17 cellular contexts compared by ENCODE assay signal in the genomic region with DNA sequence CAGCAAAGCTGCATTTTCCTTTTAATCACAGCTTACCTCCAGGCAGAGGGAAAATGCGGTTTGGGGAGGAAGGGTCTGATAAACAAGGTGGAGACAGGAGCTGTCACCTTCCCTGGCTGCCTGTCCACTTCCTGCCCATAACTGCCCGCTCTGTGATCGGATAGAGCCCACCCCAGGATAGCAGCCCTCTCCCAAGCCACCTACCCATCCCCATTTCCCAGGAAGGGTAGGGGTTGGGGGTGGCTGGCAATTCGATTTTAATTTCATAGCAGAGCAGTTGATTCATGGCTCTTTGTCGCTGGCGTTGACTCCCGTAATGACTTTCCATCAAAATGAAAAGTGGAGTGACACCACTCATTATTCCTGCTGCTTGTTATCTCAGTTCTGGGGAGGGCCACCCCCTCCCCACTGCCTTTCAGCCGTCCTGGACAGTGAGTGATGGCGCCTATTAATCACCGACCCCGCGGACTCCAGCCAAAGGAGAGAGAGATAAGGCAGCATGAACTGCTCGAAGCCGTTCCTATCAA. TPM values are rescaled to one million over a fixed set of nuclear protein-coding genes. Genes with fewer than 3 reads are reported as not detected.
DNase-seq lines count a peak whose midpoint lies in the region; ATAC-seq and TF ChIP-seq lines count a peak whose summit lies in the region.
"Had no signal": no experiment of that assay in that cellular context is flagged by ENCODE, and none has a peak within 500 bp of the region (broad histone marks: within the 10 kb centered on the region; RNA-seq: fewer than 3 reads in every experiment).

No MANE protein-coding gene starts in this region.

- H3K27me3 Mint-ChIP-seq in activated naive CD8-positive, alpha-beta T cell treated with anti-CD3 and anti-CD28 coated beads, Interleukin-2, amount 50 U/mL, for 24 hours, result no peaks in the 10 kb centered on the region
- no peaks in the 10 kb centered on the region for H3K27me3 Mint-ChIP-seq in activated naive CD8-positive, alpha-beta T cell treated with anti-CD3 and anti-CD28 coated beads for 36 hours
- H3K27me3 Mint-ChIP-seq in effector memory CD8-positive, alpha-beta T cell, result no peaks in the 10 kb centered on the region
- no peaks in the 10 kb centered on the region for H3K27me3 Mint-ChIP-seq in stimulated activated memory B cell treated with anti-CD40 and anti-IgM and Interleukin-4, amounts not matched to agents 10 μg/mL and 1 μg/mL and 100 μg/mL, for 72 hours

- H3K36me3 Mint-ChIP-seq in activated naive CD8-positive, alpha-beta T cell treated with anti-CD3 and anti-CD28 coated beads, Interleukin-2, amount 50 U/mL, for 24 hours (ENCODE audit: low read depth), result peaks cover 27% of the 10 kb centered on the region
- peaks cover 14% of the 10 kb centered on the region for H3K36me3 Mint-ChIP-seq in activated naive CD8-positive, alpha-beta T cell treated with anti-CD3 and anti-CD28 coated beads for 36 hours
- H3K36me3 Mint-ChIP-seq in effector memory CD8-positive, alpha-beta T cell (ENCODE audit: insufficient read depth), result peaks cover 29% of the 10 kb centered on the region
- peaks cover 68% of the 10 kb centered on the region for H3K36me3 Mint-ChIP-seq in stimulated activated memory B cell treated with anti-CD40 and anti-IgM and Interleukin-4, amounts not matched to agents 10 μg/mL and 1 μg/mL and 100 μg/mL, for 72 hours

- peaks cover 2% of the 10 kb centered on the region for H3K4me1 Mint-ChIP-seq in activated naive CD8-positive, alpha-beta T cell treated with anti-CD3 and anti-CD28 coated beads, Interleukin-2, amount 50 U/mL, for 24 hours
- peaks cover 6% of the 10 kb centered on the region for H3K4me1 Mint-ChIP-seq in activated naive CD8-positive, alpha-beta T cell treated with anti-CD3 and anti-CD28 coated beads for 36 hours
- peaks cover 12 to 22% of the 10 kb centered on the region in 2 donors for H3K4me1 Mint-ChIP-seq in effector memory CD8-positive, alpha-beta T cell (ENCODE audit: low read depth in 2 of 2)
- H3K4me1 Mint-ChIP-seq in stimulated activated memory B cell treated with anti-CD40 and anti-IgM and Interleukin-4, amounts not matched to agents 10 μg/mL and 1 μg/mL and 100 μg/mL, for 72 hours, result peaks cover 6% of the 10 kb centered on the region

- no peak for ATAC-seq in activated naive CD8-positive, alpha-beta T cell treated with anti-CD3 and anti-CD28 coated beads, Interleukin-2, amount 50 U/mL, for 24 hours
- ATAC-seq in effector memory CD8-positive, alpha-beta T cell (replicated peaks), result no peak
- no peak for ATAC-seq in stimulated activated memory B cell treated with anti-CD40 and anti-IgM and Interleukin-4, amounts not matched to agents 10 μg/mL and 1 μg/mL and 100 μg/mL, for 72 hours
- no peak for ATAC-seq in GM21515 (IDR thresholded peaks at IDR 0.05; ENCODE audit: unreplicated experiment)
- ATAC-seq: GM23338, Panc1 had no signal

- peak overlapping the region; percentile 2; the same call in 1 of the 2 replicates for H3K27ac ChIP-seq in RWPE1

- no peak overlapping the region for H3K4me3 Mint-ChIP-seq in activated naive CD8-positive, alpha-beta T cell treated with anti-CD3 and anti-CD28 coated beads, Interleukin-2, amount 50 U/mL, for 24 hours
- H3K4me3 Mint-ChIP-seq in activated naive CD8-positive, alpha-beta T cell treated with anti-CD3 and anti-CD28 coated beads for 36 hours, result no peak overlapping the region
- peak overlapping the region; percentile 18 to 53 for H3K4me3 Mint-ChIP-seq in effector memory CD8-positive, alpha-beta T cell
- no peak overlapping the region for H3K4me3 Mint-ChIP-seq in stimulated activated memory B cell treated with anti-CD40 and anti-IgM and Interleukin-4, amounts not matched to agents 10 μg/mL and 1 μg/mL and 100 μg/mL, for 72 hours
- H3K4me3 Mint-ChIP-seq: GM23338, HFFc6 had no signal

- CTCF ChIA-PET in RWPE1 (lab: Yijun Ruan, JAX), result interaction anchor here (0.7 to 1.0 kb wide), 3 partner anchors 20 to 98 kb away, joined by 3 read pairs; no protein-coding TSS in a partner anchor

- POLR2A ChIA-PET in RWPE1 (lab: Yijun Ruan, JAX; ENCODE audit: low non-redundant PET), result no interaction called here

- no peaks in the 10 kb centered on the region for H3K9me3 Mint-ChIP-seq in activated naive CD8-positive, alpha-beta T cell treated with anti-CD3 and anti-CD28 coated beads, Interleukin-2, amount 50 U/mL, for 24 hours
- no peaks in the 10 kb centered on the region for H3K9me3 Mint-ChIP-seq in activated naive CD8-positive, alpha-beta T cell treated with anti-CD3 and anti-CD28 coated beads for 36 hours
- H3K9me3 Mint-ChIP-seq in effector memory CD8-positive, alpha-beta T cell, result no peaks in the 10 kb centered on the region
- no peaks in the 10 kb centered on the region for H3K9me3 Mint-ChIP-seq in stimulated activated memory B cell treated with anti-CD40 and anti-IgM and Interleukin-4, amounts not matched to agents 10 μg/mL and 1 μg/mL and 100 μg/mL, for 72 hours
- H3K9me3 Mint-ChIP-seq: GM23338, HFFc6 had no signal

- H3K27ac Mint-ChIP-seq in activated naive CD8-positive, alpha-beta T cell treated with anti-CD3 and anti-CD28 coated beads, Interleukin-2, amount 50 U/mL, for 24 hours, result peak overlapping the region; percentile 16
- no peak overlapping the region for H3K27ac Mint-ChIP-seq in activated naive CD8-positive, alpha-beta T cell treated with anti-CD3 and anti-CD28 coated beads for 36 hours
- H3K27ac Mint-ChIP-seq in effector memory CD8-positive, alpha-beta T cell, result peak overlapping the region; percentile 32 to 52
- H3K27ac Mint-ChIP-seq in stimulated activated memory B cell treated with anti-CD40 and anti-IgM and Interleukin-4, amounts not matched to agents 10 μg/mL and 1 μg/mL and 100 μg/mL, for 72 hours, result peak overlapping the region; percentile 27
- H3K27ac Mint-ChIP-seq: GM23338, HFFc6 had no signal

- DNase-seq in activated naive CD8-positive, alpha-beta T cell treated with anti-CD3 and anti-CD28 coated beads, Interleukin-2, amount 50 U/mL, for 24 hours, result no peak
- DNase-seq in activated naive CD8-positive, alpha-beta T cell treated with anti-CD3 and anti-CD28 coated beads for 36 hours, result no peak
- DNase-seq in RWPE1 (ENCODE audit: low spot score) (no peak), HK-2 (ENCODE audit: unreplicated experiment) (no peak), mesenteric fat pad (ENCODE audit: low spot score) (no peak)
- DNase-seq in effector memory CD8-positive, alpha-beta T cell, result no peak
- DNase-seq: HFFc6, IMR-90, NCI-H1694, NCI-H774, Right ventricle myocardium superior had no signal

- no peak for TF ChIP-seq CTCF in RWPE1 (conservative IDR thresholded peaks at IDR 0.05; ENCODE audit: low read depth)

RNA-seq across cellular contexts. Expression of a gene that starts 11.2 kb away (rescaled TPM):
- total RNA-seq in activated naive CD8-positive, alpha-beta T cell treated with anti-CD3 and anti-CD28 coated beads for 36 hours, result 100 to 1,000 TPM; 163 to 168 TPM
- total RNA-seq in mesenteric fat pad, result 105 TPM

RNA-seq across cellular contexts. Expression of a gene that starts 24.5 kb away (rescaled TPM):
- total RNA-seq in activated naive CD8-positive, alpha-beta T cell treated with anti-CD3 and anti-CD28 coated beads for 36 hours, result not detected
- total RNA-seq in mesenteric fat pad, result not detected
- total RNA-seq: A172, GM23338, HFFc6, IMR-90, NCI-H460, Right ventricle myocardium superior had no signal

RNA-seq across cellular contexts. Expression of a gene that starts 40.8 kb away (rescaled TPM):
- 10 to 100 TPM; 56.1 to 61.1 TPM for total RNA-seq in activated naive CD8-positive, alpha-beta T cell treated with anti-CD3 and anti-CD28 coated beads for 36 hours
- total RNA-seq in mesenteric fat pad, result 28.2 TPM

RNA-seq across cellular contexts. Expression of a gene that starts 55.4 kb away (rescaled TPM):
- 1 to 10 TPM; 6.3 to 7.5 TPM for total RNA-seq in activated naive CD8-positive, alpha-beta T cell treated with anti-CD3 and anti-CD28 coated beads for 36 hours
- total RNA-seq in mesenteric fat pad, result 64.4 TPM
- total RNA-seq: GM23338 had no signal

Comparison
In these comparisons a context has a peak if more than half of its experiments do, and no peak if none do; other contexts are left out.
1. H3K4me3 Mint-ChIP-seq: peak in effector memory CD8-positive, alpha-beta T cell (2 of 2); none in activated naive CD8-positive, alpha-beta T cell treated with anti-CD3 and anti-CD28 coated beads, Interleukin-2, amount 50 U/mL, for 24 hours (single experiment), activated naive CD8-positive, alpha-beta T cell treated with anti-CD3 and anti-CD28 coated beads for 36 hours (single experiment) and stimulated activated memory B cell treated with anti-CD40 and anti-IgM and Interleukin-4, amounts not matched to agents 10 μg/mL and 1 μg/mL and 100 μg/mL, for 72 hours (single experiment).